Comparison of ENCODE assay signal across 9 cellular contexts in genomic region chr11:74004694-74005615, GRCh38. TPM values are rescaled to one million over a fixed set of nuclear protein-coding genes. Genes with fewer than 3 reads are reported as not detected.
A peak's percentile ranks its signal among the peaks of the same experiment; 100 is the strongest.
DNase-seq lines count a peak whose midpoint lies in the region; ATAC-seq lines count a peak whose summit lies in the region.
"Had no signal": no experiment of that assay in that cellular context is flagged by ENCODE, and none has a peak within 500 bp of the region (broad histone marks: within the 10 kb centered on the region; RNA-seq: fewer than 3 reads in every experiment).

No MANE protein-coding gene starts in this region.

- intact Hi-C loops in cardiac septum (cut with DNase I) = no loop called here

- DNase-seq in activated CD4-positive, alpha-beta T cell treated with anti-CD3 and anti-CD28 coated beads for 24 hours (ENCODE audit: low read depth in 2 of 2) = peak; percentile 54 to 59
- peak; percentile 93 for DNase-seq in central memory CD4-positive, alpha-beta T cell
- peak; percentile 59 to 66 for DNase-seq in stimulated activated CD4-positive, alpha-beta T cell treated with anti-CD3 and anti-CD28 coated beads, Interleukin-4, amount 100 ng/mL, for 48 hours (ENCODE audit: low read depth in 2 of 2)
- no peak for DNase-seq in DMS153 (lab: John Stamatoyannopoulos, UW)
- DNase-seq in cardiac septum (ENCODE audit: low spot score) = no peak
- DNase-seq: NCI-H69 had no signal

- ATAC-seq in GM19463 (IDR thresholded peaks at IDR 0.05; ENCODE audit: unreplicated experiment) (peak; percentile 68), GM21447 (IDR thresholded peaks at IDR 0.05; ENCODE audit: unreplicated experiment) (no peak), GM19035 (IDR thresholded peaks at IDR 0.05; ENCODE audit: unreplicated experiment) (no peak)

RNA-seq across cellular contexts. Expression of gene UCP3, which starts 3.9 kb away (rescaled TPM):
- 0.54 TPM for total RNA-seq in cardiac septum

RNA-seq across cellular contexts. Expression of gene UCP2, which starts 22.3 kb away (rescaled TPM):
- total RNA-seq in cardiac septum = 12.0 TPM

RNA-seq across cellular contexts. Expression of gene DNAJB13, which starts 54.1 kb away (rescaled TPM):
- not detected for total RNA-seq in cardiac septum

Comparison
In these comparisons a context has a peak if more than half of its experiments do, and no peak if none do; other contexts are left out.
1. DNase-seq: peak in activated CD4-positive, alpha-beta T cell treated with anti-CD3 and anti-CD28 coated beads for 24 hours (2 of 2), central memory CD4-positive, alpha-beta T cell (single experiment) and stimulated activated CD4-positive, alpha-beta T cell treated with anti-CD3 and anti-CD28 coated beads, Interleukin-4, amount 100 ng/mL, for 48 hours (2 of 2); none in DMS153 (single experiment) and cardiac septum (single experiment).